In the genomic region with DNA sequence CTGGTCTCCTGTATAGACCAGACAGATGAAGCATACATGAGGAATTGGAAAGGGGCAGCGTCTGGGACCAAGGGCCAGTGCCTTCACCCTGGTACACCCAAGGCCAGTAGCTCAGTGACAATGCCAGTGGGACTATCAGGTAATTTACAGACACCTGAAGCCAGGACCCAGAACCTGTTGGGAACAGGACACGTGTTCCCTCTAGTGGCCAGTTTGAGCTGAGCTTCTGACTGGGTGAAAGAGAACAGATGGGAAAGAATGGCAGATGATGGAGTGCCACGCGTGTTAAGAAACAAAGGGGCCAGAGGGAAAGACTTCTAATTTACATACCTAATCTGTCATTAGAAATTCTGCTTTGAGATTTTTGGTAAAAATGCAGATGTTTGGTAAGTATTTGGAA, we compare ENCODE assay signal across 8 cellular contexts. TPM values are rescaled to one million over a fixed set of nuclear protein-coding genes. Genes with fewer than 3 reads are reported as not detected.
DNase-seq lines count a peak whose midpoint lies in the region; ATAC-seq, FAIRE-seq and TF ChIP-seq lines count a peak whose summit lies in the region.

No MANE protein-coding gene starts in this region.

- H3K36me3 ChIP-seq in SU-DHL-6 (ENCODE audit: low read length) (no peaks in the 10 kb centered on the region), bronchial epithelial cell (ENCODE audit: control insufficient read depth, insufficient read depth, low read length) (no peaks in the 10 kb centered on the region), upper lobe of left lung (no peaks in the 10 kb centered on the region)

- H3K27me3 ChIP-seq in SU-DHL-6 (ENCODE audit: low read length) (no peaks in the 10 kb centered on the region), bronchial epithelial cell (ENCODE audit: control insufficient read depth, insufficient read depth, low read length) (no peaks in the 10 kb centered on the region), upper lobe of left lung (no peaks in the 10 kb centered on the region)

- H3K9me3 Mint-ChIP-seq in mesothelial cell of epicardium, result peaks cover under 1% of the 10 kb centered on the region

- TF ChIP-seq EP300 in upper lobe of left lung (IDR thresholded peaks at IDR 0.05), result no peak

- H3K27me3 Mint-ChIP-seq in mesothelial cell of epicardium (ENCODE audit: low read depth), result peaks cover 3% of the 10 kb centered on the region

- H4K20me1 ChIP-seq in SU-DHL-6 (ENCODE audit: low read depth, low read length), result no peaks in the 10 kb centered on the region

- peaks cover 6% of the 10 kb centered on the region for H3K4me1 Mint-ChIP-seq in mesothelial cell of epicardium

- DNase-seq in GM12891 (ENCODE audit: insufficient read length, low spot score) (peak; percentile 33), bronchial epithelial cell (ENCODE audit: low read depth) (peak; percentile 65), mesothelial cell of epicardium (ENCODE audit: low spot score in 2 of 2, unreplicated experiment in 2 of 2) (no peak), upper lobe of left lung (peak in 1 of 2 donors; percentile 64), NCI-H1417 (lab: John Stamatoyannopoulos, UW) (no peak), dedifferentiated amniotic fluid mesenchymal stem cell (ENCODE audit: extremely low spot score) (no peak)

- ATAC-seq in HG02884 (IDR thresholded peaks at IDR 0.05; ENCODE audit: unreplicated experiment) (peak; percentile 77), upper lobe of left lung (ENCODE audit: low FRiP score in 2 of 2) (peak; percentile 53 to 73)

- H3K4me1 ChIP-seq in upper lobe of left lung, result peaks cover 0 to 9% (median 8%) of the 10 kb centered on the region in 4 donors

- no peak overlapping the region for H3K9ac ChIP-seq in SU-DHL-6 (ENCODE audit: low read length)

- TF ChIP-seq POLR2A in GM12891 (IDR thresholded peaks at IDR 0.05; ENCODE audit: low read depth, low read length), result no peak
- no peak for TF ChIP-seq POLR2A in upper lobe of left lung (IDR thresholded peaks at IDR 0.05)

- 33 to 48% methylated on average over 4 of the region's 4 CpGs for WGBS in upper lobe of left lung, 2 donors

- H3K4me2 ChIP-seq in SU-DHL-6 (ENCODE audit: low read depth, low read length, poor library complexity, severe bottlenecking), result no peak overlapping the region

- H3K79me2 ChIP-seq in SU-DHL-6 (ENCODE audit: insufficient read depth, low read length), result no peaks in the 10 kb centered on the region

- peak; percentile 64 for TF ChIP-seq CTCF in SU-DHL-6 (IDR thresholded peaks at IDR 0.05; ENCODE audit: insufficient read depth, low read length, poor library complexity, severe bottlenecking)
- peak; percentile 89 for TF ChIP-seq CTCF in bronchial epithelial cell (IDR thresholded peaks at IDR 0.05; ENCODE audit: insufficient read depth, low read length, severe bottlenecking)
- peak; percentile 68 for TF ChIP-seq CTCF in mesothelial cell of epicardium (IDR thresholded peaks at IDR 0.05; ENCODE audit: unreplicated experiment)
- TF ChIP-seq CTCF in upper lobe of left lung (IDR thresholded peaks at IDR 0.05), result peak in 5 of 6 experiments; percentile 41 to 56 (median 52)

- H3K4me3 ChIP-seq in SU-DHL-6 (ENCODE audit: insufficient read depth, low read length, poor library complexity, severe bottlenecking), result no peak overlapping the region
- no peak overlapping the region for H3K4me3 ChIP-seq in bronchial epithelial cell (ENCODE audit: low read depth, low read length)
- H3K4me3 ChIP-seq in upper lobe of left lung, result no peak overlapping the region

- H2AFZ ChIP-seq in SU-DHL-6 (ENCODE audit: low read depth, low read length, severe bottlenecking), result no peak overlapping the region

- no peaks in the 10 kb centered on the region for H3K9me2 ChIP-seq in SU-DHL-6 (replicated peaks; ENCODE audit: insufficient read depth, low read length)

- peaks cover under 1% of the 10 kb centered on the region for H3K36me3 Mint-ChIP-seq in mesothelial cell of epicardium

- peak; percentile 79 for FAIRE-seq in GM12891 (lab: Jason Lieb, UNC)
- peak; percentile 58 for FAIRE-seq in bronchial epithelial cell (lab: Jason Lieb, UNC)

- no peak overlapping the region for H3K27ac Mint-ChIP-seq in mesothelial cell of epicardium

- H3K27ac ChIP-seq in SU-DHL-6 (ENCODE audit: low read depth, low read length) (no peak overlapping the region), upper lobe of left lung (no peak overlapping the region)

- no peak overlapping the region for H3K4me3 Mint-ChIP-seq in mesothelial cell of epicardium

- no peaks in the 10 kb centered on the region for H3F3A ChIP-seq in SU-DHL-6 (ENCODE audit: insufficient read depth)

- no peaks in the 10 kb centered on the region for H3K9me3 ChIP-seq in SU-DHL-6 (ENCODE audit: insufficient read depth, low read length)
- H3K9me3 ChIP-seq in upper lobe of left lung, result no peaks in the 10 kb centered on the region

TF ChIP-seq in GM12891, 5 proteins besides CTCF, POLR2A, EP300 and RAD21:
- TF ChIP-seq POLR2AphosphoS5 (IDR thresholded peaks at IDR 0.05; ENCODE audit: low read depth, low read length) (no peak), TAF1 (IDR thresholded peaks at IDR 0.05; ENCODE audit: low read depth, low read length) (no peak), POU2F2 (IDR thresholded peaks at IDR 0.05; ENCODE audit: low read depth, low read length) (no peak), SPI1 (IDR thresholded peaks at IDR 0.05; ENCODE audit: low read depth, low read length) (no peak), PAX5 (IDR thresholded peaks at IDR 0.05; ENCODE audit: insufficient read depth, low read length, severe bottlenecking) (no peak)

RNA-seq across cellular contexts. Expression of a gene that starts 5.1 kb away (rescaled TPM):
- polyA plus RNA-seq in GM12891 (2012; ENCODE audit: low read depth, missing spikeins), result 28.4 TPM
- total RNA-seq in bronchial epithelial cell (12.2 and 21.9 TPM in 2 replicates), mesothelial cell of epicardium (25.6 to 28.4 TPM (median 28.1 TPM) in 3 replicates), upper lobe of left lung (10 to 100 TPM; 17.5 to 36.5 (median 30.2) TPM)

RNA-seq across cellular contexts. Expression of a gene that starts 28.4 kb away (rescaled TPM):
- 3,537 TPM for polyA plus RNA-seq in GM12891 (2012; ENCODE audit: low read depth, missing spikeins)
- 2,916 and 3,451 TPM in 2 replicates for total RNA-seq in bronchial epithelial cell
- total RNA-seq in mesothelial cell of epicardium, result 1,061 to 1,093 TPM (median 1,080 TPM) in 3 replicates
- 100 to 1,000 TPM; 317 to 921 (median 709) TPM for total RNA-seq in upper lobe of left lung

RNA-seq across cellular contexts. Expression of a gene that starts 48.6 kb away (rescaled TPM):
- polyA plus RNA-seq in GM12891 (2012; ENCODE audit: low read depth, missing spikeins), result 4.6 TPM
- total RNA-seq in bronchial epithelial cell, result not detected in 2 replicates
- total RNA-seq in mesothelial cell of epicardium, result not detected in 3 replicates
- not detected for total RNA-seq in upper lobe of left lung

Comparison
In these comparisons a context has a peak if more than half of its experiments do, and no peak if none do; other contexts are left out.
1. DNase-seq: peak in GM12891 (single experiment) and bronchial epithelial cell (single experiment); none in mesothelial cell of epicardium (0 of 2), NCI-H1417 (0 of 3) and dedifferentiated amniotic fluid mesenchymal stem cell (single experiment).
2. Peak in every context shown above with its lines, with median percentiles within 50 percentile points of each other: CTCF ChIP-seq.